In genomic region chr10:1574719-1575118, GRCh38 we compare ENCODE assay signal across 16 cellular contexts.
A peak's percentile ranks its signal among the peaks of the same experiment; 100 is the strongest.
DNase-seq lines count a peak whose midpoint lies in the region; ATAC-seq and TF ChIP-seq lines count a peak whose summit lies in the region.
"Had no signal": no experiment of that assay in that cellular context is flagged by ENCODE, and none has a peak within 500 bp of the region (broad histone marks: within the 10 kb centered on the region; RNA-seq: fewer than 3 reads in every experiment).

No MANE protein-coding gene starts in this region.

- H3K27me3 Mint-ChIP-seq in glutamatergic neuron (ENCODE audit: unreplicated experiment) (peaks cover 24% of the 10 kb centered on the region), mesothelial cell of epicardium (ENCODE audit: low read depth) (peaks cover 47% of the 10 kb centered on the region)

- H2BK15ac ChIP-seq in neuronal stem cell (ENCODE audit: low read length): no peak overlapping the region

- H3K27ac ChIP-seq in neuronal stem cell (replicated peaks; ENCODE audit: low read length): no peak overlapping the region
- H3K27ac ChIP-seq in hepatocyte: no peak overlapping the region
- H3K27ac ChIP-seq: GM23248, KMS-11 had no signal

- WGBS in neuronal stem cell (ENCODE audit: extremely low coverage in 2 of 2, insufficient read length in 2 of 2, insufficient replicate concordance in 1 of 2), 2 donors: no CpG with 5 or more reads among the region's 2 CpGs
- WGBS in hepatocyte (ENCODE audit: low lambda C conversion rate, missing lambda C conversion rate): 92% methylated on average over 2 of the region's 2 CpGs

- H3K36me3 ChIP-seq in neuronal stem cell (replicated peaks in 1 of 2; ENCODE audit: control insufficient read depth in 2 of 2, insufficient read depth in 2 of 2, low read length in 2 of 2) (no peaks in the 10 kb centered on the region), hepatocyte (replicated peaks; ENCODE audit: insufficient read depth, low read depth) (no peaks in the 10 kb centered on the region)

- H3K9ac ChIP-seq in neuronal stem cell (ENCODE audit: low read depth, low read length, poor library complexity): peak overlapping the region; percentile 30
- H3K9ac ChIP-seq: GM23248, KMS-11 had no signal

- H4K8ac ChIP-seq in neuronal stem cell (ENCODE audit: low read depth, low read length): no peak overlapping the region

- no peak overlapping the region for H3K23ac ChIP-seq in neuronal stem cell (ENCODE audit: low read depth, low read length, poor library complexity)

- H3K9me3 ChIP-seq in neuronal stem cell (replicated peaks in 1 of 2; ENCODE audit: control insufficient read depth in 2 of 2, insufficient read depth in 1 of 2, low read depth in 1 of 2, low read length in 2 of 2): peaks cover 0 to 2% of the 10 kb centered on the region in 2 donors
- H3K9me3 ChIP-seq in hepatocyte (ENCODE audit: low read depth): no peaks in the 10 kb centered on the region

- no peak overlapping the region for H2BK5ac ChIP-seq in neuronal stem cell (ENCODE audit: low read length)

- no peaks in the 10 kb centered on the region for H3K79me2 ChIP-seq in hepatocyte

- H2BK12ac ChIP-seq in neuronal stem cell (ENCODE audit: low read length): no peak overlapping the region

- DNase-seq in cardiac septum (ENCODE audit: low spot score) (peak; percentile 7), Right ventricle myocardium inferior (ENCODE audit: missing footprints) (no peak), glutamatergic neuron (no peak), neuronal stem cell (ENCODE audit: low spot score) (no peak), mesothelial cell of epicardium (ENCODE audit: low spot score in 2 of 2, unreplicated experiment in 2 of 2) (no peak), hepatocyte (ENCODE audit: low spot score) (no peak), HK-2 (ENCODE audit: unreplicated experiment) (no peak)
- DNase-seq: 8988T; AML-193; C1 segment of cervical spinal cord; CD4-positive, alpha-beta T cell; DMS153; GM23248 had no signal

- H3K9me3 Mint-ChIP-seq in glutamatergic neuron (ENCODE audit: unreplicated experiment) (peaks cover 25% of the 10 kb centered on the region), mesothelial cell of epicardium (no peaks in the 10 kb centered on the region)
- H3K9me3 Mint-ChIP-seq: CD4-positive, alpha-beta T cell had no signal

- H3K36me3 Mint-ChIP-seq in glutamatergic neuron (ENCODE audit: unreplicated experiment): peaks cover 13% of the 10 kb centered on the region
- no peaks in the 10 kb centered on the region for H3K36me3 Mint-ChIP-seq in mesothelial cell of epicardium

- H3K27ac Mint-ChIP-seq in glutamatergic neuron (ENCODE audit: unreplicated experiment) (peak overlapping the region; percentile 20), mesothelial cell of epicardium (no peak overlapping the region)
- H3K27ac Mint-ChIP-seq: CD4-positive, alpha-beta T cell had no signal

- no peak overlapping the region for H2AK5ac ChIP-seq in neuronal stem cell (ENCODE audit: low read depth, low read length)

- no peak overlapping the region for H3K4ac ChIP-seq in neuronal stem cell (ENCODE audit: low read length)

- no peak for TF ChIP-seq CTCF in glutamatergic neuron (IDR thresholded peaks at IDR 0.05; ENCODE audit: partially characterized antibody, unreplicated experiment)
- TF ChIP-seq CTCF in mesothelial cell of epicardium (IDR thresholded peaks at IDR 0.05; ENCODE audit: unreplicated experiment): no peak
- TF ChIP-seq CTCF in hepatocyte (IDR thresholded peaks at IDR 0.05; ENCODE audit: poor library complexity): no peak

- no peak overlapping the region for H3K4me3 Mint-ChIP-seq in glutamatergic neuron (ENCODE audit: unreplicated experiment)
- H3K4me3 Mint-ChIP-seq in mesothelial cell of epicardium: no peak overlapping the region
- H3K4me3 Mint-ChIP-seq: CD4-positive, alpha-beta T cell had no signal

- H3K4me1 ChIP-seq in neuronal stem cell (ENCODE audit: control insufficient read depth in 2 of 2, insufficient read depth in 1 of 2, low read depth in 1 of 2, low read length in 2 of 2) (peaks cover 0 to 11% of the 10 kb centered on the region in 2 donors), hepatocyte (ENCODE audit: insufficient read depth) (no peaks in the 10 kb centered on the region)

- H3K9me2 ChIP-seq in hepatocyte (replicated peaks; ENCODE audit: insufficient read depth): no peaks in the 10 kb centered on the region

- H3K4me1 Mint-ChIP-seq in glutamatergic neuron (ENCODE audit: low read depth, unreplicated experiment): peaks cover 45% of the 10 kb centered on the region
- no peaks in the 10 kb centered on the region for H3K4me1 Mint-ChIP-seq in mesothelial cell of epicardium

- H3K27me3 ChIP-seq in neuronal stem cell (ENCODE audit: control insufficient read depth in 3 of 3, insufficient read depth in 3 of 3, low read depth in 1 of 3, low read length in 3 of 3) (no peaks in the 10 kb centered on the region), hepatocyte (no peaks in the 10 kb centered on the region)

- H2AFZ ChIP-seq in neuronal stem cell (ENCODE audit: low read length) (no peak overlapping the region), hepatocyte (no peak overlapping the region)
- H2AFZ ChIP-seq: GM23248 had no signal

- no peak overlapping the region for H2BK120ac ChIP-seq in neuronal stem cell (ENCODE audit: low read depth, low read length)

- H3K4me3 ChIP-seq in neuronal stem cell (ENCODE audit: low read length in 2 of 2) (no peak overlapping the region), hepatocyte (no peak overlapping the region)
- H3K4me3 ChIP-seq: GM23248 had no signal

- H3K14ac ChIP-seq in neuronal stem cell (ENCODE audit: low read length): no peak overlapping the region

- no peak for ATAC-seq in Right ventricle myocardium inferior
- ATAC-seq: HCT116, HepG2 had no signal

- H3K4me2 ChIP-seq in neuronal stem cell (ENCODE audit: insufficient read depth, low read length, poor library complexity, severe bottlenecking): no peak overlapping the region
- no peak overlapping the region for H3K4me2 ChIP-seq in hepatocyte
- H3K4me2 ChIP-seq: KMS-11 had no signal

- H4K91ac ChIP-seq in neuronal stem cell (ENCODE audit: low read depth, low read length, poor library complexity): no peak overlapping the region

- peaks cover 3% of the 10 kb centered on the region for H3K79me1 ChIP-seq in neuronal stem cell (ENCODE audit: low read depth, low read length)

- no peak overlapping the region for H3K18ac ChIP-seq in neuronal stem cell (ENCODE audit: low read length)

- no peaks in the 10 kb centered on the region for H4K20me1 ChIP-seq in hepatocyte (ENCODE audit: insufficient read depth, poor library complexity, severe bottlenecking)

- intact Hi-C loops in cardiac septum (cut with DNase I): no loop called here
- intact Hi-C loops in Right ventricle myocardium inferior (cut with DNase I): no loop called here
